Comparison of ENCODE assay signal across 9 cellular contexts in the genomic region with DNA sequence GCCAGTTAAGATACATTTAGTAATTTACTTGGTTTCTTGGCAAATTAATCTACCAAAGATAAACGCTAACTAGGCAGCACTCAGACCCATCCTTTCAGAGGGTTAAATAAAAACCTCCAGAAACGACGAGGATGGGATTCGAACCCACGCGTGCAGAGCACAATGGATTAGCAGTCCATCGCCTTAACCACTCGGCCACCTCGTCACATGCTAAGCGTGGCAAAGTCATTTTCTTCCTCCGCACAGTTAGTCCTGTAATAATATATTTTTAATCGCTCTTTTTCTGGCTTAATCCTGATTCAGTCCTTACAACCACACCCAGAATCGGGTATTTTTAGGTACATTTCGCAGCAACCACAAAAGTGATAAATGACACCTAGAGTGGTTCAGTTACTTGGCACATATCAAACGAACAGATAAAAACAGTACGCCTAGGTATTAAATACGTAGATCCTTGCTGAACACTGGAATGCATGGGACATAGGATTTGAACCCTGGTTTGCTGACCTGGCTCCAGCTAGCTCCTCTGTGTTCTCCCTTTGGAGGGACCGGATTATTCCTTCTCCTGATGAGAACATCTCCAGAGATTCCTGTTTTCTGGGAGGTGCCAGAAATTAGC.
DNase-seq lines count a peak whose midpoint lies in the region; ATAC-seq, FAIRE-seq and TF ChIP-seq lines count a peak whose summit lies in the region.
"Had no signal": no experiment of that assay in that cellular context is flagged by ENCODE, and none has a peak within 500 bp of the region (broad histone marks: within the 10 kb centered on the region; RNA-seq: fewer than 3 reads in every experiment).

No MANE protein-coding gene starts in this region.

- H3K36me3 Mint-ChIP-seq in mesothelial cell of epicardium, result no peaks in the 10 kb centered on the region
- no peaks in the 10 kb centered on the region for H3K36me3 Mint-ChIP-seq in stimulated activated memory B cell treated with anti-CD40 and anti-IgM and Interleukin-4, amounts not matched to agents 10 μg/mL and 1 μg/mL and 100 μg/mL, for 72 hours

- DNase-seq in left ventricle myocardium inferior, result no peak
- no peak for DNase-seq in Right ventricle myocardium inferior (ENCODE audit: missing footprints)
- peak; percentile 27 to 55 for DNase-seq in NCI-H526 (lab: John Stamatoyannopoulos, UW)
- no peak for DNase-seq in K562 (ENCODE audit: extremely low read depth in 1 of 4, low spot score in 3 of 4)
- no peak for DNase-seq in mesothelial cell of epicardium (ENCODE audit: low spot score in 2 of 2, unreplicated experiment in 2 of 2)
- DNase-seq in thyroid gland, result no peak

- H3K9me1 ChIP-seq in K562 (ENCODE audit: control insufficient read depth, insufficient read depth, low read length), result no peaks in the 10 kb centered on the region

- H3K4me1 ChIP-seq in left ventricle myocardium inferior (no peaks in the 10 kb centered on the region), K562 (replicated peaks in 1 of 2; ENCODE audit: control insufficient read depth in 2 of 2, insufficient read depth in 2 of 2, low read length in 2 of 2) (no peaks in the 10 kb centered on the region; a peak in 1 of 5 replicates), thyroid gland (no peaks in the 10 kb centered on the region)

- peak overlapping the region; percentile 67 for H3K4me3 Mint-ChIP-seq in mesothelial cell of epicardium
- no peak overlapping the region for H3K4me3 Mint-ChIP-seq in stimulated activated memory B cell treated with anti-CD40 and anti-IgM and Interleukin-4, amounts not matched to agents 10 μg/mL and 1 μg/mL and 100 μg/mL, for 72 hours
- H3K4me3 Mint-ChIP-seq: dendritic cell treated with granulocyte-macrophage colony-stimulating factor and Interleukin-4, amounts not matched to agents 40 ng/mL and 50 ng/mL, for 4 days had no signal

- no peak overlapping the region for H3K27ac ChIP-seq in left ventricle myocardium inferior (replicated peaks)
- no peak overlapping the region for H3K27ac ChIP-seq in K562 (ENCODE audit: extremely low read depth, low read depth, low read length)
- H3K27ac ChIP-seq in thyroid gland, result no peak overlapping the region

- H3K9me3 ChIP-seq in left ventricle myocardium inferior (replicated peaks) (peaks cover 14% of the 10 kb centered on the region), K562 (replicated peaks; ENCODE audit: control insufficient read depth, insufficient read depth, low read depth, low read length) (no peaks in the 10 kb centered on the region), thyroid gland (no peaks in the 10 kb centered on the region)

- no peak for TF ChIP-seq CTCF in left ventricle myocardium inferior (IDR thresholded peaks at IDR 0.05; ENCODE audit: borderline replicate concordance)
- TF ChIP-seq CTCF in K562 (IDR thresholded peaks at IDR 0.05 in 2 of 3, conservative IDR thresholded peaks at IDR 0.05 in 1 of 3; ENCODE audit: insufficient read depth in 2 of 3, low read depth in 1 of 3, low read length in 3 of 3), result no peak
- no peak for TF ChIP-seq CTCF in mesothelial cell of epicardium (IDR thresholded peaks at IDR 0.05; ENCODE audit: unreplicated experiment)
- no peak for TF ChIP-seq CTCF in thyroid gland (IDR thresholded peaks at IDR 0.05)

- FAIRE-seq in K562 (lab: Jason Lieb, UNC), result no peak

- H3K36me3 ChIP-seq in left ventricle myocardium inferior (no peaks in the 10 kb centered on the region), K562 (ENCODE audit: control insufficient read depth, insufficient read depth, low read length) (0 out of 3 replicates have a peak, but pooled peaks cover 1% of the 10 kb centered on the region), thyroid gland (no peaks in the 10 kb centered on the region)

- no peak overlapping the region for H3K9ac ChIP-seq in K562 (ENCODE audit: insufficient read depth in 1 of 2, low read depth in 2 of 2, low read length in 2 of 2)

- H3K27me3 ChIP-seq in left ventricle myocardium inferior (ENCODE audit: low read depth) (peaks cover 85% of the 10 kb centered on the region), K562 (ENCODE audit: control insufficient read depth in 2 of 2, insufficient read depth in 2 of 2, low read length in 2 of 2) (no peaks in the 10 kb centered on the region), thyroid gland (peaks cover 3% of the 10 kb centered on the region)

- no peak overlapping the region for H3K27ac Mint-ChIP-seq in mesothelial cell of epicardium
- H3K27ac Mint-ChIP-seq in stimulated activated memory B cell treated with anti-CD40 and anti-IgM and Interleukin-4, amounts not matched to agents 10 μg/mL and 1 μg/mL and 100 μg/mL, for 72 hours, result no peak overlapping the region
- H3K27ac Mint-ChIP-seq: dendritic cell treated with granulocyte-macrophage colony-stimulating factor and Interleukin-4, amounts not matched to agents 40 ng/mL and 50 ng/mL, for 4 days had no signal

- peaks cover 14% of the 10 kb centered on the region for H3K27me3 Mint-ChIP-seq in mesothelial cell of epicardium (ENCODE audit: low read depth)
- H3K27me3 Mint-ChIP-seq in stimulated activated memory B cell treated with anti-CD40 and anti-IgM and Interleukin-4, amounts not matched to agents 10 μg/mL and 1 μg/mL and 100 μg/mL, for 72 hours, result peaks cover 31% of the 10 kb centered on the region

- intact Hi-C loops in left ventricle myocardium inferior (cut with micrococcal nuclease), result no loop called here
- intact Hi-C loops in Right ventricle myocardium inferior (cut with DNase I), result no loop called here
- intact Hi-C loops in K562 (cut with micrococcal nuclease), result no loop called here
- intact Hi-C loops in thyroid gland (cut with DNase I), result no loop called here

- BruUV-seq in K562 (replicated peaks; lab: Mats Ljungman, UMichigan), result no TSS peak

- ATAC-seq in Right ventricle myocardium inferior (no peak), K562 (no peak), GM19035 (IDR thresholded peaks at IDR 0.05; ENCODE audit: unreplicated experiment) (no peak)
- ATAC-seq in stimulated activated memory B cell treated with anti-CD40 and anti-IgM and Interleukin-4, amounts not matched to agents 10 μg/mL and 1 μg/mL and 100 μg/mL, for 72 hours, result no peak

- H3K79me2 ChIP-seq in K562 (ENCODE audit: control insufficient read depth, insufficient read depth, low read length), result peaks cover 25% of the 10 kb centered on the region; the same call in 2 of the 3 replicates

- no peak overlapping the region for H2AFZ ChIP-seq in K562 (ENCODE audit: low read depth, low read length)

- POLR2A ChIA-PET in K562 (lab: Yijun Ruan, JAX), result interaction anchor here (0.7 kb wide), 1 partner anchor 11 kb away, joined by 3 read pairs; no protein-coding TSS in a partner anchor

- peaks cover 12% of the 10 kb centered on the region for H3K4me1 Mint-ChIP-seq in mesothelial cell of epicardium
- no peaks in the 10 kb centered on the region for H3K4me1 Mint-ChIP-seq in stimulated activated memory B cell treated with anti-CD40 and anti-IgM and Interleukin-4, amounts not matched to agents 10 μg/mL and 1 μg/mL and 100 μg/mL, for 72 hours

- H3K9me3 Mint-ChIP-seq in mesothelial cell of epicardium, result peaks cover 7% of the 10 kb centered on the region
- H3K9me3 Mint-ChIP-seq in stimulated activated memory B cell treated with anti-CD40 and anti-IgM and Interleukin-4, amounts not matched to agents 10 μg/mL and 1 μg/mL and 100 μg/mL, for 72 hours, result peaks cover 10% of the 10 kb centered on the region
- H3K9me3 Mint-ChIP-seq: dendritic cell treated with granulocyte-macrophage colony-stimulating factor and Interleukin-4, amounts not matched to agents 40 ng/mL and 50 ng/mL, for 4 days had no signal

- CTCF ChIA-PET in K562 (lab: Yijun Ruan, JAX; ENCODE audit: low intra/inter-chr PET ratio), result no interaction called here

- H3K4me2 ChIP-seq in K562 (ENCODE audit: insufficient read depth, low read length), result no peak overlapping the region

- TF ChIP-seq EP300 in K562 (IDR thresholded peaks at IDR 0.05; ENCODE audit: low read length), result no peak

- H4K20me1 ChIP-seq in K562 (replicated peaks; ENCODE audit: control insufficient read depth, insufficient read depth, low read length), result no peaks in the 10 kb centered on the region

- in situ Hi-C loops in K562 (cut with MboI), result no loop called here

- TF ChIP-seq POLR2A in K562 (conservative IDR thresholded peaks at IDR 0.05) (no peak), thyroid gland (IDR thresholded peaks at IDR 0.05) (no peak)

- TF ChIP-seq RAD21 in K562 (CRISPR knock-in tag; conservative IDR thresholded peaks at IDR 0.05 in 1 of 2, IDR thresholded peaks at IDR 0.05 in 1 of 2), result no peak

- WGBS in K562 (ENCODE audit: insufficient coverage, low coverage, missing lambda C conversion rate), result 87% methylated on average over 18 of the region's 18 CpGs
- WGBS in thyroid gland, 2 donors, result 9 to 10% methylated on average over 18 of the region's 18 CpGs

- H3K4me3 ChIP-seq in left ventricle myocardium inferior, result peak overlapping the region; percentile 26
- no peak overlapping the region for H3K4me3 ChIP-seq in K562
- H3K4me3 ChIP-seq in thyroid gland (replicated peaks in 1 of 3), result no peak overlapping the region

TF ChIP-seq in K562, 482 proteins besides CTCF, POLR2A, EP300 and RAD21:
- TF ChIP-seq ZNF311 (CRISPR knock-in tag; IDR thresholded peaks at IDR 0.05), result no peak
- peak; percentile 68 for TF ChIP-seq TBP (optimal IDR thresholded peaks at IDR 0.05; ENCODE audit: low read depth, low read length)
- no peak for TF ChIP-seq TGIF2 (CRISPR knock-in tag; IDR thresholded peaks at IDR 0.05)
- TF ChIP-seq, protein P1, sequence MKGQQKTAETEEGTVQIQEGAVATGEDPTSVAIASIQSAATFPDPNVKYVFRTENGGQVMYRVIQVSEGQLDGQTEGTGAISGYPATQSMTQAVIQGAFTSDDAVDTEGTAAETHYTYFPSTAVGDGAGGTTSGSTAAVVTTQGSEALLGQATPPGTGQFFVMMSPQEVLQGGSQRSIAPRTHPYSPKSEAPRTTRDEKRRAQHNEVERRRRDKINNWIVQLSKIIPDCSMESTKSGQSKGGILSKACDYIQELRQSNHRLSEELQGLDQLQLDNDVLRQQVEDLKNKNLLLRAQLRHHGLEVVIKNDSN (CRISPR knock-in tag; IDR thresholded peaks at IDR 0.05), result no peak
- no peak for TF ChIP-seq ZNF121 (CRISPR knock-in tag; conservative IDR thresholded peaks at IDR 0.05)
- peak; percentile 32 for TF ChIP-seq POLR3A (IDR thresholded peaks at IDR 0.05; ENCODE audit: borderline replicate concordance, extremely low read depth, insufficient read depth, insufficient read length)

Comparison
In these comparisons a context has a peak if more than half of its experiments do, and no peak if none do; other contexts are left out.
1. DNase-seq: peak in NCI-H526 (2 of 2); none in left ventricle myocardium inferior (single experiment), Right ventricle myocardium inferior (single experiment), K562 (0 of 4), mesothelial cell of epicardium (0 of 2) and thyroid gland (0 of 2).